Comparison of ENCODE assay signal across 8 cellular contexts in the genomic region with DNA sequence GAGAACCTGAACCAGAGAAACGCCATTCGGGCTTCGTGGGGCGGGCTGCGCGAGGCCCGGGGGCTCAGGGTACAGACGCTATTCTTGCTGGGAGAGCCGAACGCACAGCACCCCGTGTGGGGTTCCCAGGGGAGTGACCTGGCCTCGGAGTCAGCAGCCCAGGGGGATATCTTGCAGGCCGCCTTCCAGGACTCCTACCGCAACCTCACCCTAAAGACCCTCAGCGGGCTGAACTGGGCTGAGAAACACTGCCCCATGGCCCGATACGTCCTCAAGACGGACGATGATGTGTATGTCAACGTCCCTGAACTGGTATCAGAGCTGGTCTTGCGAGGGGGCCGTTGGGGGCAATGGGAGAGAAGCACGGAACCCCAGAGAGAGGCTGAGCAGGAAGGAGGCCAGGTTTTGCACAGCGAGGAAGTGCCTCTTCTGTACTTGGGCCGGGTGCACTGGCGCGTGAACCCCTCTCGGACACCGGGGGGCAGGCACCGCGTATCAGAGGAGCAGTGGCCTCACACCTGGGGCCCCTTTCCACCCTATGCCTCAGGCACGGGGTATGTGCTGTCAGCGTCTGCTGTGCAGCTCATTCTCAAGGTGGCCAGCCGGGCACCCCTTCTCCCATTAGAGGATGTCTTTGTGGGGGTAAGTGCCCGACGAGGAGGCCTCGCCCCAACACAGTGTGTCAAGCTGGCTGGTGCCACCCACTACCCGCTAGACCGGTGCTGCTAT.
DNase-seq lines count a peak whose midpoint lies in the region; ATAC-seq and TF ChIP-seq lines count a peak whose summit lies in the region.

No MANE protein-coding gene starts in this region.

- peaks cover 39% of the 10 kb centered on the region for H3K79me2 ChIP-seq in Loucy (ENCODE audit: insufficient read depth, low read length)

- H3F3A ChIP-seq in Loucy (ENCODE audit: low read depth), result peaks cover 10% of the 10 kb centered on the region; the same call in 1 of the 2 replicates

- no peaks in the 10 kb centered on the region for H3K9me2 ChIP-seq in Loucy (replicated peaks; ENCODE audit: low read depth, low read length)

- no peaks in the 10 kb centered on the region for H3K9me3 Mint-ChIP-seq in stimulated activated effector memory CD8-positive, alpha-beta T cell treated with anti-CD3 and anti-CD28 coated beads, Interleukin-12 subunit alpha, Interleukin-12 subunit beta, amount 100 ng/mL, for 72 hours

- H3K4me2 ChIP-seq in Loucy (ENCODE audit: low read depth, low read length, poor library complexity, severe bottlenecking), result peak overlapping the region; percentile 99

- peaks cover 52% of the 10 kb centered on the region for H3K4me1 Mint-ChIP-seq in stimulated activated effector memory CD8-positive, alpha-beta T cell treated with anti-CD3 and anti-CD28 coated beads, Interleukin-12 subunit alpha, Interleukin-12 subunit beta, amount 100 ng/mL, for 72 hours

- peak overlapping the region; percentile 95 for H3K4me3 ChIP-seq in Loucy (ENCODE audit: low read length, poor library complexity, severe bottlenecking)
- peak overlapping the region; percentile 76 for H3K4me3 ChIP-seq in iPS-15b (ENCODE audit: low read depth, low read length)

- TF ChIP-seq CTCF in Loucy (conservative IDR thresholded peaks at IDR 0.05; ENCODE audit: low read length), result peak; percentile 9; the same call in 1 of the 2 replicates

- H4K20me1 ChIP-seq in Loucy (ENCODE audit: insufficient read depth, low read length, poor library complexity, severe bottlenecking), result peaks cover 39% of the 10 kb centered on the region

- H3K9ac ChIP-seq in Loucy (ENCODE audit: low read depth, low read length, poor library complexity, severe bottlenecking) (peak overlapping the region; percentile 62), iPS-15b (ENCODE audit: low read depth, low read length) (peak overlapping the region; percentile 88)

- DNase-seq in stimulated activated effector memory CD8-positive, alpha-beta T cell treated with anti-CD3 and anti-CD28 coated beads, Interleukin-12 subunit alpha, Interleukin-12 subunit beta, amount 100 ng/mL, for 72 hours (ENCODE audit: low spot score in 2 of 2), result peak in 1 of 2 donors; percentile 71
- no peak for DNase-seq in OCI-M1 (lab: John Stamatoyannopoulos, UW)

- H3K27me3 ChIP-seq in Loucy (ENCODE audit: insufficient read depth, low read length, poor library complexity, severe bottlenecking) (no peaks in the 10 kb centered on the region), iPS-15b (ENCODE audit: control insufficient read depth, insufficient read depth, low read length) (no peaks in the 10 kb centered on the region)

- H3K36me3 ChIP-seq in Loucy (ENCODE audit: insufficient read depth, low read length) (peaks cover 44% of the 10 kb centered on the region), iPS-15b (ENCODE audit: control insufficient read depth, insufficient read depth, low read length) (peaks cover 52% of the 10 kb centered on the region)

- peak; percentile 14 for ATAC-seq in GM18498 (IDR thresholded peaks at IDR 0.05; ENCODE audit: unreplicated experiment)
- peak; percentile 12 for ATAC-seq in stimulated activated effector memory CD8-positive, alpha-beta T cell treated with anti-CD3 and anti-CD28 coated beads, Interleukin-12 subunit alpha, Interleukin-12 subunit beta, amount 100 ng/mL, for 72 hours
- ATAC-seq in HG02588 (IDR thresholded peaks at IDR 0.05; ENCODE audit: unreplicated experiment), result no peak
- no peak for ATAC-seq in GM21390 (IDR thresholded peaks at IDR 0.05; ENCODE audit: unreplicated experiment)

- H3K36me3 Mint-ChIP-seq in stimulated activated effector memory CD8-positive, alpha-beta T cell treated with anti-CD3 and anti-CD28 coated beads, Interleukin-12 subunit alpha, Interleukin-12 subunit beta, amount 100 ng/mL, for 72 hours, result peaks cover 91% of the 10 kb centered on the region

- no peak overlapping the region for H2AFZ ChIP-seq in Loucy (ENCODE audit: low read length)

- peak overlapping the region; percentile 89 for H3K4me3 Mint-ChIP-seq in stimulated activated effector memory CD8-positive, alpha-beta T cell treated with anti-CD3 and anti-CD28 coated beads, Interleukin-12 subunit alpha, Interleukin-12 subunit beta, amount 100 ng/mL, for 72 hours

- peak overlapping the region; percentile 75 for H3K27ac ChIP-seq in angular gyrus (ENCODE audit: low read depth, low read length)

- peaks cover 30% of the 10 kb centered on the region for H3K4me1 ChIP-seq in Loucy (ENCODE audit: insufficient read depth, low read length, poor library complexity, severe bottlenecking)
- H3K4me1 ChIP-seq in iPS-15b (ENCODE audit: control insufficient read depth, insufficient read depth, low read length), result peaks cover 12% of the 10 kb centered on the region

- peak overlapping the region; percentile 99 for H3K27ac Mint-ChIP-seq in stimulated activated effector memory CD8-positive, alpha-beta T cell treated with anti-CD3 and anti-CD28 coated beads, Interleukin-12 subunit alpha, Interleukin-12 subunit beta, amount 100 ng/mL, for 72 hours

- H3K9me3 ChIP-seq in Loucy (ENCODE audit: insufficient read depth, low read depth, low read length) (no peaks in the 10 kb centered on the region), iPS-15b (ENCODE audit: control insufficient read depth, insufficient read depth, low read length) (no peaks in the 10 kb centered on the region)

Comparison
In these comparisons a context has a peak if more than half of its experiments do, and no peak if none do; other contexts are left out.
1. ATAC-seq: peak in GM18498 (single experiment) and stimulated activated effector memory CD8-positive, alpha-beta T cell treated with anti-CD3 and anti-CD28 coated beads, Interleukin-12 subunit alpha, Interleukin-12 subunit beta, amount 100 ng/mL, for 72 hours (single experiment); none in HG02588 (single experiment) and GM21390 (single experiment).